Comparison of ENCODE assay signal across 8 cellular contexts in the genomic region with DNA sequence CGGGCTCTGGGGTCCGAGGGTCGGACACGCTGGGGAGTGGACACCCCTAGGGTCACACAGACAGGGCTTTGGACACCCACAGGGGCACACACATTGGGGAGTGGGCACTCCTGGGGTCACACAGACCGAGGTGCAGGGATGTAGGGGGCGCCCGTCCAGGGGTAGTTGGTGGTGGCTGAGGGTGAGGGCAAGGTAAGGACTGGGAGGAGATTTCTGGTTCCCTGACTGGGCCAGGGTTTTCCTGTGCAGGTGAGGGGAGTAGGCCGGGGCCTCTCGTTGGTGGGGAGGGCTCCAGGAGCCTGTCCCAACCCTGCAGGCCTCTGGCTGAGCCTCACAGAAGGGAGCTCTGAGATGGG. TPM values are rescaled to one million over a fixed set of nuclear protein-coding genes. Genes with fewer than 3 reads are reported as not detected.
A peak's percentile ranks its signal among the peaks of the same experiment; 100 is the strongest.
DNase-seq lines count a peak whose midpoint lies in the region; ATAC-seq, FAIRE-seq and TF ChIP-seq lines count a peak whose summit lies in the region.

No MANE protein-coding gene starts in this region.

- H3K4me3 Mint-ChIP-seq in activated CD4-positive, alpha-beta memory T cell treated with anti-CD3 and anti-CD28 coated beads for 36 hours, result peak overlapping the region; percentile 89

- FAIRE-seq in A549 (lab: Jason Lieb, UNC) (no peak), GM12892 (lab: Jason Lieb, UNC) (no peak)

- CTCF ChIA-PET in A549 (lab: Yijun Ruan, JAX), result interaction anchor here (1.8 kb wide), 1 partner anchor 12 kb away, joined by 4 read pairs; no protein-coding TSS in a partner anchor
- CTCF ChIA-PET in activated CD4-positive, alpha-beta memory T cell treated with anti-CD3 and anti-CD28 coated beads for 36 hours (lab: Charles Lee), result no interaction called here

- H3K9me3 Mint-ChIP-seq in activated CD4-positive, alpha-beta memory T cell treated with anti-CD3 and anti-CD28 coated beads for 36 hours, result no peaks in the 10 kb centered on the region

- no peak for DNase-seq in A549 (ENCODE audit: low read depth in 1 of 2, low spot score in 1 of 2)
- DNase-seq in activated CD4-positive, alpha-beta memory T cell treated with anti-CD3 and anti-CD28 coated beads for 36 hours, result peak; percentile 11
- DNase-seq in iPS-NIHi7 (ENCODE audit: extremely low spot score), result peak; percentile 25
- DNase-seq in substantia nigra (lab: John Stamatoyannopoulos, UW), result peak in 4 of 49 donors; percentile 10 to 37 (median 32)
- no peak for DNase-seq in GM12892 (ENCODE audit: insufficient read length)
- DNase-seq in AG20443 (ENCODE audit: low spot score), result no peak
- no peak for DNase-seq in kidney tubule cell (ENCODE audit: low spot score)

- TF ChIP-seq RAD21 in A549 (conservative IDR thresholded peaks at IDR 0.05 in 1 of 2, IDR thresholded peaks at IDR 0.05 in 1 of 2), result no peak

- peak overlapping the region; percentile 89 for H3K27ac Mint-ChIP-seq in activated CD4-positive, alpha-beta memory T cell treated with anti-CD3 and anti-CD28 coated beads for 36 hours

- no peak for TF ChIP-seq POLR2A in A549 (IDR thresholded peaks at IDR 0.05; ENCODE audit: low read length)
- TF ChIP-seq POLR2A in GM12892 (IDR thresholded peaks at IDR 0.05; ENCODE audit: low read depth, low read length), result no peak

- ATAC-seq in A549 (peak; percentile 44 to 53), GM21737 (IDR thresholded peaks at IDR 0.05; ENCODE audit: unreplicated experiment) (peak; percentile 11)

- H3K27ac ChIP-seq in A549 (peak overlapping the region; percentile 83 to 97), substantia nigra (ENCODE audit: low read depth, low read length, poor library complexity, severe bottlenecking) (peak overlapping the region; percentile 16)

- WGBS in A549 (ENCODE audit: missing lambda C conversion rate), result 24% methylated on average over 4 of the region's 9 CpGs

- intact Hi-C loops in activated CD4-positive, alpha-beta memory T cell treated with anti-CD3 and anti-CD28 coated beads for 36 hours (cut with micrococcal nuclease), result loop anchor here (2.0 to 5.0 kb wide), 4 partner anchors 21 to 59 kb away; partner anchors contain the start of genes GPKOW, PRAF2 and TFE3

- peak overlapping the region; percentile 87 for H3K4me2 ChIP-seq in A549

- peaks cover 14% of the 10 kb centered on the region; the same call in 2 of the 3 replicates for H3K4me1 ChIP-seq in A549

- TF ChIP-seq CTCF in A549 (IDR thresholded peaks at IDR 0.05), result no peak

- H3K4me3 ChIP-seq in A549, result peak overlapping the region; percentile 65

- H3K4me1 Mint-ChIP-seq in activated CD4-positive, alpha-beta memory T cell treated with anti-CD3 and anti-CD28 coated beads for 36 hours (ENCODE audit: low read depth), result peaks cover 5% of the 10 kb centered on the region

- POLR2A ChIA-PET in A549 (lab: Yijun Ruan, JAX), result interaction anchor here (1.0 kb wide), 2 partner anchors 22 to 70 kb away, joined by 3 read pairs; partner anchors contain the start of gene PLP2
- POLR2A ChIA-PET in activated CD4-positive, alpha-beta memory T cell treated with anti-CD3 and anti-CD28 coated beads for 36 hours (lab: Charles Lee), result no interaction called here

- H3K36me3 Mint-ChIP-seq in activated CD4-positive, alpha-beta memory T cell treated with anti-CD3 and anti-CD28 coated beads for 36 hours, result no peaks in the 10 kb centered on the region

- H3K9me3 ChIP-seq in A549, result no peaks in the 10 kb centered on the region

- no peak for TF ChIP-seq EP300 in A549 (IDR thresholded peaks at IDR 0.05)

- H3K27me3 Mint-ChIP-seq in activated CD4-positive, alpha-beta memory T cell treated with anti-CD3 and anti-CD28 coated beads for 36 hours, result no peaks in the 10 kb centered on the region

TF ChIP-seq in A549, 52 proteins besides CTCF, POLR2A, EP300 and RAD21:
- TF ChIP-seq CBX8 (IDR thresholded peaks at IDR 0.05) (no peak), E2F6 (IDR thresholded peaks at IDR 0.05; ENCODE audit: borderline replicate concordance, low read depth) (0 out of 2 replicates have a peak, but pooled peaks have one; percentile 7)

RNA-seq across cellular contexts. Expression of gene WDR45, which starts 21.9 kb away (rescaled TPM):
- 55.5 and 80.1 TPM in 2 replicates for polyA plus RNA-seq in A549 (2011; rRNA removed)
- 57.6 and 69.3 TPM in 2 replicates for polyA plus RNA-seq in A549 (2012; cell fraction: cytosol; rRNA removed)
- 167 and 169 TPM in 2 replicates for polyA plus RNA-seq in A549 (2012; cell fraction: nucleus; rRNA removed)
- polyA plus RNA-seq in A549 (2017; fragmentation: RNase III; extraction: RNeasy Plus Mini Kit Qiagen cat#74134 plus additional on column Dnase treatment), result 33.8 to 41.5 TPM (median 37.7 TPM) in 3 replicates
- 89.1 and 95.1 TPM in 2 replicates for polyA minus RNA-seq in A549 (2011; rRNA and poly(A)+ RNA removed)
- total RNA-seq in activated CD4-positive, alpha-beta memory T cell treated with anti-CD3 and anti-CD28 coated beads for 36 hours, result 10 to 100 TPM; 23.3 to 28.9 TPM
- 12.6 TPM for polyA plus RNA-seq in GM12892 (2012; ENCODE audit: missing spikeins)

RNA-seq across cellular contexts. Expression of gene GPKOW, which starts 21.9 kb away (rescaled TPM):
- polyA plus RNA-seq in A549 (2011; rRNA removed) (34.4 and 40.7 TPM in 2 replicates), A549 (2017; fragmentation: RNase III; extraction: RNeasy Plus Mini Kit Qiagen cat#74134 plus additional on column Dnase treatment) (22.0 to 24.9 TPM (median 24.1 TPM) in 3 replicates)
- polyA plus RNA-seq in A549 (2012; cell fraction: cytosol; rRNA removed), result 32.5 and 34.5 TPM in 2 replicates
- 28.8 and 30.2 TPM in 2 replicates for polyA plus RNA-seq in A549 (2012; cell fraction: nucleus; rRNA removed)
- polyA minus RNA-seq in A549 (2011; rRNA and poly(A)+ RNA removed), result 21.1 and 22.8 TPM in 2 replicates
- total RNA-seq in activated CD4-positive, alpha-beta memory T cell treated with anti-CD3 and anti-CD28 coated beads for 36 hours, result 10 to 100 TPM; 22.0 to 22.6 TPM
- polyA plus RNA-seq in GM12892 (2012; ENCODE audit: missing spikeins), result 13.1 TPM

RNA-seq across cellular contexts. Expression of gene PRAF2, which starts 27.8 kb away (rescaled TPM):
- polyA plus RNA-seq in A549 (2011; rRNA removed) (13.6 and 17.0 TPM in 2 replicates), A549 (2017; fragmentation: RNase III; extraction: RNeasy Plus Mini Kit Qiagen cat#74134 plus additional on column Dnase treatment) (29.9 to 37.7 TPM (median 35.4 TPM) in 3 replicates)
- 28.9 and 40.7 TPM in 2 replicates for polyA plus RNA-seq in A549 (2012; cell fraction: cytosol; rRNA removed)
- polyA plus RNA-seq in A549 (2012; cell fraction: nucleus; rRNA removed), result 22.4 and 33.4 TPM in 2 replicates
- polyA minus RNA-seq in A549 (2011; rRNA and poly(A)+ RNA removed), result 14.4 and 16.4 TPM in 2 replicates
- 10 to 100 TPM; 13.2 TPM for total RNA-seq in activated CD4-positive, alpha-beta memory T cell treated with anti-CD3 and anti-CD28 coated beads for 36 hours
- 3.5 TPM for polyA plus RNA-seq in GM12892 (2012; ENCODE audit: missing spikeins)

RNA-seq across cellular contexts. Expression of gene CCDC120, which starts 42.8 kb away (rescaled TPM):
- polyA plus RNA-seq in A549 (2011; rRNA removed) (1.6 and 2.0 TPM in 2 replicates), A549 (2017; fragmentation: RNase III; extraction: RNeasy Plus Mini Kit Qiagen cat#74134 plus additional on column Dnase treatment) (3.2 to 4.1 TPM (median 4.0 TPM) in 3 replicates)
- 2.9 and 4.3 TPM in 2 replicates for polyA plus RNA-seq in A549 (2012; cell fraction: cytosol; rRNA removed)
- polyA plus RNA-seq in A549 (2012; cell fraction: nucleus; rRNA removed), result 10.3 and 11.0 TPM in 2 replicates
- polyA minus RNA-seq in A549 (2011; rRNA and poly(A)+ RNA removed), result 1.9 and 3.0 TPM in 2 replicates
- 1 to 10 TPM; 2.7 to 3.6 TPM for total RNA-seq in activated CD4-positive, alpha-beta memory T cell treated with anti-CD3 and anti-CD28 coated beads for 36 hours
- 1.7 TPM for polyA plus RNA-seq in GM12892 (2012; ENCODE audit: missing spikeins)

RNA-seq across cellular contexts. Expression of gene TFE3, which starts 58.5 kb away (rescaled TPM):
- polyA plus RNA-seq in A549 (2011; rRNA removed) (16.1 and 27.3 TPM in 2 replicates), A549 (2017; fragmentation: RNase III; extraction: RNeasy Plus Mini Kit Qiagen cat#74134 plus additional on column Dnase treatment) (53.8 to 57.3 TPM (median 56.3 TPM) in 3 replicates)
- 21.6 and 29.3 TPM in 2 replicates for polyA plus RNA-seq in A549 (2012; cell fraction: cytosol; rRNA removed)
- polyA plus RNA-seq in A549 (2012; cell fraction: nucleus; rRNA removed), result 36.4 and 39.4 TPM in 2 replicates
- 34.5 and 50.4 TPM in 2 replicates for polyA minus RNA-seq in A549 (2011; rRNA and poly(A)+ RNA removed)
- 10 to 100 TPM; 29.0 to 29.1 TPM for total RNA-seq in activated CD4-positive, alpha-beta memory T cell treated with anti-CD3 and anti-CD28 coated beads for 36 hours
- 12.7 TPM for polyA plus RNA-seq in GM12892 (2012; ENCODE audit: missing spikeins)

Comparison
In these comparisons a context has a peak if more than half of its experiments do, and no peak if none do; other contexts are left out.
1. DNase-seq: peak in activated CD4-positive, alpha-beta memory T cell treated with anti-CD3 and anti-CD28 coated beads for 36 hours (single experiment) and iPS-NIHi7 (single experiment); none in A549 (0 of 2), GM12892 (single experiment), AG20443 (single experiment) and kidney tubule cell (single experiment).